8 cellular contexts compared by ENCODE assay signal in the genomic region with DNA sequence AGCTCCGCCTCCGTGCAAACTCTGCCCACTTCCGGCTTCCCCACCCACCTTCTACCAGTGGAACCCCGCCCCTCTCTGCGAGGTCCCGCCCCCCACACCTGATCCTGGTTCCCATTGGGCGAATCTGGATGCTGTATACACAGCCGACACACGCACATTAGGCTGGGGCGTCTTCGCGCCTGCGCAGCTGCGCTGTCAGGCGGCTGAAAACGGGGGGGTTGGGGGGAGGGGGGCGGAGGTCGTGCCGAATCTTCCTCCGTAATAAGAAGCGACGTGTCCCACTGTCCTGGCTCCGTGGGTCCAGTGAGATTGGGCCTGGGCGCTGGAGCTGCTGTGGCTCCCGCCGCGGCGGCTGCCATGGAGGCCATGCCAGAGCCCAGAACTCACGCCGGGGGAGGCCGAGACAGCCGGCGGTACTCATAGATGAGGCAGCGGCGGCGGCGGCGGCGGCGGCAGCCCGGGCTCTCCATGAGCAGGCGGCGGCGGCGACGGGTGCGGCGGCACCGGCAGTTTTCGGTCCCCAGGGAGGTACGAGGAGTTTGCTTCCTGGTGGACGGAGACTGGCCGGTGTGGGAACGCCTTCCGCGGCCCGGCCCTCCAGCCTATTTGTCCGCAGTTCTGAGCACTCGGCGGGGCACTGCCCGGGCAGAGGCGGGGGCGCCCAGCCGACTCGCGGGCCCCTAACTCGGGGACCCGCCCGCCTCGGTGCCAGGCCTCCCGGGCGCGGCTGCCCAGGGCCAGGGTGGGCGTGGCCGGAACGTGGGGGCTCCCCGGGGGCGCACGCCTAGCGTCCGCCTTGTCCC.
DNase-seq lines count a peak whose midpoint lies in the region; ATAC-seq lines count a peak whose summit lies in the region.

No MANE protein-coding gene starts in this region.

- in situ Hi-C loops in Caki2 (cut with HindIII; ENCODE audit: low pct_unique_long_range_greater_than_20kb, low sequenced_read_pairs), result no loop called here

- H3K4me1 ChIP-seq in endocrine pancreas (ENCODE audit: control insufficient read depth, insufficient read depth, low read length), result peaks cover 10% of the 10 kb centered on the region

- H3K9ac ChIP-seq in endocrine pancreas (ENCODE audit: control insufficient read depth, insufficient read depth, low read length), result peak overlapping the region; percentile 84

- peak; percentile 94 for ATAC-seq in GM21390 (IDR thresholded peaks at IDR 0.05; ENCODE audit: unreplicated experiment)

- DNase-seq in Caki2 (ENCODE audit: low read depth) (peak; percentile 88), HUDEP-2 (lab: John Stamatoyannopoulos, UW; ENCODE audit: unreplicated experiment in 76 of 76) (peak; percentile 18 to 99 (median 94)), NOMO-1 treated with dmso at 0.1 percent for 144 hours (lab: John Stamatoyannopoulos, UW; ENCODE audit: unreplicated experiment) (peak; percentile 84), mesenteric fat pad (ENCODE audit: low spot score) (peak; percentile 97)
- peak; percentile 95 for DNase-seq in activated CD8-positive, alpha-beta memory T cell treated with anti-CD3 and anti-CD28 coated beads, Interleukin-2, amount 50 U/mL, for 1 hour (ENCODE audit: extremely low read depth)
- DNase-seq in stimulated activated CD8-positive, alpha-beta memory T cell treated with anti-CD3 and anti-CD28 coated beads, Interleukin-15, amount 100 ng/mL, for 1 hour (ENCODE audit: low read depth), result peak; percentile 98

- no peaks in the 10 kb centered on the region for H3K9me3 ChIP-seq in endocrine pancreas (ENCODE audit: control insufficient read depth, low read length)

- H3K36me3 ChIP-seq in endocrine pancreas (ENCODE audit: control insufficient read depth, insufficient read depth, low read length), result no peaks in the 10 kb centered on the region

- H3K27me3 ChIP-seq in endocrine pancreas (ENCODE audit: control insufficient read depth, insufficient read depth, low read length), result no peaks in the 10 kb centered on the region

- H3K4me3 ChIP-seq in endocrine pancreas (ENCODE audit: control insufficient read depth, insufficient read depth, low read length), result peak overlapping the region; percentile 95

Comparison
In these comparisons a context has a peak if more than half of its experiments do, and no peak if none do; other contexts are left out.
1. Peak in every context shown above with its lines: DNase-seq, ATAC-seq and H3K4me3 ChIP-seq.